1 cellular context compared by ENCODE assay signal in the genomic region with DNA sequence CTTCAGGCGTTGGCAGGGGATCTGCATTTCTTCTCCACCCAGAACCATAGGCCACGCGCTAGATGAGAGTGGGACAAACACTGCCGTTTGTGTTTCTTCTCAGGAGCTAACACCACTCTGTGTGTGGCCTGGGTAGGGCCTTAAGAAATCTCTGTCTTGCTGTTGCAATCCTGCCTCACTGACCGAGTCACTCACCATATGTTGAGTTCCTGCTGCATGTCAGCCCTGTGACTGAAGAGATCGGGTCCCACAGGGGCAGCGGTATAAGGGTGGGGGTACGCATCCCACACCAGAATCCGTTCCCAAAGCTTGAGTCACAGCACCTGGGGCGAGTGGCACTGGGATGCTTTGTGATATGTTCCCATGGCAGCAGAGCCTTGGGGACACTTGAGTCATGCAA.
TF ChIP-seq lines count a peak whose summit lies in the region.

No MANE protein-coding gene starts in this region.

TF ChIP-seq in H1, 55 proteins besides CTCF, POLR2A, EP300 and RAD21:
- no peak for TF ChIP-seq ATF2 (IDR thresholded peaks at IDR 0.05; ENCODE audit: low read length)
- TF ChIP-seq CBX8 (IDR thresholded peaks at IDR 0.05; ENCODE audit: borderline replicate concordance, low read depth, low read length) = no peak
- no peak for TF ChIP-seq ZNF274 (IDR thresholded peaks at IDR 0.05; ENCODE audit: borderline replicate concordance, extremely low read depth, low read length)
- no peak for TF ChIP-seq JUN (IDR thresholded peaks at IDR 0.05; ENCODE audit: low read depth, low read length)
- no peak for TF ChIP-seq PHF8 (conservative IDR thresholded peaks at IDR 0.05; ENCODE audit: low read depth, low read length)
- no peak for TF ChIP-seq HDAC2 (IDR thresholded peaks at IDR 0.05; ENCODE audit: borderline replicate concordance in 1 of 2, low read depth in 2 of 2, low read length in 2 of 2)
- TF ChIP-seq, protein P1, sequence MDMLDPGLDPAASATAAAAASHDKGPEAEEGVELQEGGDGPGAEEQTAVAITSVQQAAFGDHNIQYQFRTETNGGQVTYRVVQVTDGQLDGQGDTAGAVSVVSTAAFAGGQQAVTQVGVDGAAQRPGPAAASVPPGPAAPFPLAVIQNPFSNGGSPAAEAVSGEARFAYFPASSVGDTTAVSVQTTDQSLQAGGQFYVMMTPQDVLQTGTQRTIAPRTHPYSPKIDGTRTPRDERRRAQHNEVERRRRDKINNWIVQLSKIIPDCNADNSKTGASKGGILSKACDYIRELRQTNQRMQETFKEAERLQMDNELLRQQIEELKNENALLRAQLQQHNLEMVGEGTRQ (IDR thresholded peaks at IDR 0.05; ENCODE audit: low read length) = no peak
- no peak for TF ChIP-seq GABPA (IDR thresholded peaks at IDR 0.05; ENCODE audit: borderline replicate concordance, insufficient read depth, low read length)
TF ChIP-seq in H1: peak in this region for 0.
